In genomic region chr10:100168313-100168643, GRCh38 we compare ENCODE assay signal across 16 cellular contexts. TPM values are rescaled to one million over a fixed set of nuclear protein-coding genes. Genes with fewer than 3 reads are reported as not detected.
A peak's percentile ranks its signal among the peaks of the same experiment; 100 is the strongest.
DNase-seq lines count a peak whose midpoint lies in the region; ATAC-seq and TF ChIP-seq lines count a peak whose summit lies in the region.
"Had no signal": no experiment of that assay in that cellular context is flagged by ENCODE, and none has a peak within 500 bp of the region (broad histone marks: within the 10 kb centered on the region; RNA-seq: fewer than 3 reads in every experiment).

No MANE protein-coding gene starts in this region.

- no peak overlapping the region for H4K5ac ChIP-seq in H9 (ENCODE audit: insufficient read length, low read depth, low read length)

- no peak overlapping the region for H2AFZ ChIP-seq in H9 (ENCODE audit: low read length)

- no peak overlapping the region for H2BK20ac ChIP-seq in H9 (ENCODE audit: low read depth, low read length, poor library complexity, severe bottlenecking)

- no peak overlapping the region for H4K8ac ChIP-seq in H9 (replicated peaks; ENCODE audit: insufficient read length, low read depth, low read length)

- H3K4ac ChIP-seq in H9 (ENCODE audit: low read depth, low read length): no peak overlapping the region

- POLR2A ChIA-PET in activated CD8-positive, alpha-beta T cell treated with anti-CD3 and anti-CD28 coated beads, Interleukin-2, amount 10 ng/mL, durations not matched to agents 7 days and 5 days (lab: Charles Lee): interaction anchor here (0.6 kb wide), 1 partner anchor 436 kb away, joined by 3 read pairs; the partner anchor contains the start of genes COX15 and CUTC

- H3K4me3 ChIP-seq in mucosa of rectum (ENCODE audit: low read length in 2 of 2) (no peak overlapping the region), transverse colon (peak overlapping the region in 1 of 4 donors; percentile 17), sigmoid colon (no peak overlapping the region)
- H3K4me3 ChIP-seq: HAP-1 had no signal

- TF ChIP-seq CTCF in transverse colon (IDR thresholded peaks at IDR 0.05) (no peak), H9 (conservative IDR thresholded peaks at IDR 0.05) (no peak), sigmoid colon (IDR thresholded peaks at IDR 0.05) (no peak)

- H3K27me3 ChIP-seq in mucosa of rectum (ENCODE audit: control insufficient read depth in 2 of 2, insufficient read depth in 2 of 2, low read length in 2 of 2) (no peaks in the 10 kb centered on the region), transverse colon (no peaks in the 10 kb centered on the region), H9 (ENCODE audit: insufficient read depth, low read length) (no peaks in the 10 kb centered on the region), sigmoid colon (no peaks in the 10 kb centered on the region)

- no peak overlapping the region for H4K91ac ChIP-seq in H9 (ENCODE audit: insufficient read length, low read depth, low read length)

- TF ChIP-seq EP300 in transverse colon (IDR thresholded peaks at IDR 0.05; ENCODE audit: low read depth): no peak
- TF ChIP-seq EP300 in sigmoid colon (IDR thresholded peaks at IDR 0.05): no peak

- H3K79me2 ChIP-seq in H9 (ENCODE audit: insufficient read depth, low read length): no peaks in the 10 kb centered on the region

- no peak overlapping the region for H2BK120ac ChIP-seq in H9 (ENCODE audit: low read depth, low read length, poor library complexity, severe bottlenecking)

- peak; percentile 22 for ATAC-seq in activated CD8-positive, alpha-beta T cell treated with anti-CD3 and anti-CD28 coated beads, Interleukin-2, amount 10 ng/mL, durations not matched to agents 7 days and 5 days

- H3K56ac ChIP-seq in H9 (ENCODE audit: insufficient read length, low read depth, low read length): no peak overlapping the region

- CTCF ChIA-PET in activated naive CD4-positive, alpha-beta T cell treated with anti-CD3 and anti-CD28 coated beads, Interleukin-2, amount 10 ng/mL, durations not matched to agents 7 days and 5 days (lab: Charles Lee): no interaction called here
- CTCF ChIA-PET in activated CD8-positive, alpha-beta T cell treated with anti-CD3 and anti-CD28 coated beads, Interleukin-2, amount 10 ng/mL, durations not matched to agents 7 days and 5 days (lab: Charles Lee): interaction anchor here (1.1 kb wide), 1 partner anchor 11 kb away, joined by 3 read pairs; no protein-coding TSS in a partner anchor

- no peak overlapping the region for H3K23ac ChIP-seq in H9 (ENCODE audit: insufficient read length, low read depth, low read length)

- H3K27ac Mint-ChIP-seq in activated naive CD4-positive, alpha-beta T cell treated with anti-CD3 and anti-CD28 coated beads, Interleukin-2, amount 10 ng/mL, durations not matched to agents 7 days and 5 days: peak overlapping the region; percentile 87
- peak overlapping the region; percentile 89 for H3K27ac Mint-ChIP-seq in activated CD8-positive, alpha-beta T cell treated with anti-CD3 and anti-CD28 coated beads, Interleukin-2, amount 10 ng/mL, durations not matched to agents 7 days and 5 days
- H3K27ac Mint-ChIP-seq in H9: no peak overlapping the region

- intact Hi-C loops in transverse colon (cut with DNase I; ENCODE audit: low total_unique reads): no loop called here
- intact Hi-C loops in sigmoid colon (cut with DNase I): no loop called here

- no peak for TF ChIP-seq POLR2A in transverse colon (IDR thresholded peaks at IDR 0.05)
- TF ChIP-seq POLR2A in sigmoid colon (IDR thresholded peaks at IDR 0.05): no peak

- in situ Hi-C loops in transverse colon (cut with MboI; ENCODE audit: low pct_ligation_motif_present in 1 of 4, low pct_unique_long_range_greater_than_20kb in 1 of 4, low sequenced_read_pairs in 3 of 4): no loop called here

- no peak overlapping the region for H3K18ac ChIP-seq in H9 (ENCODE audit: insufficient read length, low read depth, low read length)

- peaks cover 0 to 20% of the 10 kb centered on the region in 2 donors for H3K4me1 ChIP-seq in mucosa of rectum (ENCODE audit: control insufficient read depth in 2 of 2, insufficient read depth in 2 of 2, low read length in 2 of 2)
- H3K4me1 ChIP-seq in transverse colon: peaks cover 0 to 41% (median 14%) of the 10 kb centered on the region in 4 donors
- no peaks in the 10 kb centered on the region for H3K4me1 ChIP-seq in H9 (ENCODE audit: insufficient read depth, low read length)
- H3K4me1 ChIP-seq in sigmoid colon: no peaks in the 10 kb centered on the region
- H3K4me1 ChIP-seq: HAP-1 had no signal

- peaks cover 34% of the 10 kb centered on the region for H3K4me1 Mint-ChIP-seq in activated naive CD4-positive, alpha-beta T cell treated with anti-CD3 and anti-CD28 coated beads, Interleukin-2, amount 10 ng/mL, durations not matched to agents 7 days and 5 days
- peaks cover 33% of the 10 kb centered on the region for H3K4me1 Mint-ChIP-seq in activated CD8-positive, alpha-beta T cell treated with anti-CD3 and anti-CD28 coated beads, Interleukin-2, amount 10 ng/mL, durations not matched to agents 7 days and 5 days (ENCODE audit: low read depth)
- no peaks in the 10 kb centered on the region for H3K4me1 Mint-ChIP-seq in H9
- H3K4me1 Mint-ChIP-seq: brain had no signal

- no peak for DNase-seq in activated naive CD4-positive, alpha-beta T cell treated with anti-CD3 and anti-CD28 coated beads, Interleukin-2, amount 10 ng/mL, durations not matched to agents 7 days and 5 days
- no peak for DNase-seq in activated naive CD4-positive, alpha-beta T cell treated with anti-CD3 and anti-CD28 coated beads, Interleukin-2, amount 50 U/mL, for 16 hours
- no peak for DNase-seq in activated CD8-positive, alpha-beta T cell treated with anti-CD3 and anti-CD28 coated beads, Interleukin-2, amount 10 ng/mL, durations not matched to agents 7 days and 5 days
- DNase-seq in transverse colon (no peak), H9 (no peak), NCI-H146 treated with DMSO at 0.1 percent for 48 hours (lab: John Stamatoyannopoulos, UW; ENCODE audit: unreplicated experiment) (no peak), sigmoid colon (no peak)
- DNase-seq: activated CD4-positive, CD25-positive, alpha-beta regulatory T cell treated with anti-CD3 and anti-CD28 coated beads, Interleukin-2, amount 50 U/mL, for 72 hours; activated effector memory CD4-positive, alpha-beta T cell treated with Interleukin-2 at 50 U/mL for 16 hours; GDM1; MV-4-11; stimulated activated naive CD4-positive, alpha-beta T cell; SW 1271 had no signal

- H2BK15ac ChIP-seq in H9 (ENCODE audit: low read depth, low read length): no peak overlapping the region

- WGBS in transverse colon (ENCODE audit: low coverage in 1 of 2), 2 donors: 60 to 88% methylated on average over 1 of the region's 1 CpG
- no CpG with 5 or more reads among the region's 1 CpG for WGBS in H9 (ENCODE audit: extremely low coverage, insufficient read length, low lambda C conversion rate)
- 70 to 73% methylated on average over 1 of the region's 1 CpG for WGBS in sigmoid colon, 2 donors

- H3K9ac ChIP-seq in mucosa of rectum (ENCODE audit: low read depth in 1 of 2, low read length in 2 of 2): peak overlapping the region in 1 of 2 donors; percentile 37
- no peak overlapping the region for H3K9ac ChIP-seq in H9 (ENCODE audit: extremely low read depth, insufficient read length, low read length)

- no peaks in the 10 kb centered on the region for H4K20me1 ChIP-seq in H9 (ENCODE audit: control insufficient read depth, insufficient read depth, insufficient read length)

- H3K4me2 ChIP-seq in H9 (ENCODE audit: insufficient read depth, insufficient read length, low read length): no peak overlapping the region

- H2AK5ac ChIP-seq in H9 (ENCODE audit: insufficient read length, low read length): no peak overlapping the region

- no peaks in the 10 kb centered on the region for H3K27me3 Mint-ChIP-seq in activated naive CD4-positive, alpha-beta T cell treated with anti-CD3 and anti-CD28 coated beads, Interleukin-2, amount 10 ng/mL, durations not matched to agents 7 days and 5 days
- no peaks in the 10 kb centered on the region for H3K27me3 Mint-ChIP-seq in activated CD8-positive, alpha-beta T cell treated with anti-CD3 and anti-CD28 coated beads, Interleukin-2, amount 10 ng/mL, durations not matched to agents 7 days and 5 days (ENCODE audit: low read depth)
- H3K27me3 Mint-ChIP-seq in H9 (ENCODE audit: low read depth): no peaks in the 10 kb centered on the region
- H3K27me3 Mint-ChIP-seq: brain had no signal

- no peak overlapping the region for H2BK12ac ChIP-seq in H9 (ENCODE audit: insufficient read length, low read depth, low read length)

- no peak overlapping the region for H2BK5ac ChIP-seq in H9 (ENCODE audit: insufficient read length, low read length)

- no peak overlapping the region for H3T11ph ChIP-seq in H9 (ENCODE audit: low read length)

- H3K36me3 ChIP-seq in mucosa of rectum (ENCODE audit: control insufficient read depth in 2 of 2, insufficient read depth in 2 of 2, low read length in 2 of 2) (peaks cover 24 to 25% of the 10 kb centered on the region in 2 donors), transverse colon (peaks cover 0 to 10% (median 1%) of the 10 kb centered on the region in 4 donors), sigmoid colon (peaks cover under 1 to 34% (median 12%) of the 10 kb centered on the region in 4 donors)

- no peaks in the 10 kb centered on the region for H3K9me3 Mint-ChIP-seq in activated naive CD4-positive, alpha-beta T cell treated with anti-CD3 and anti-CD28 coated beads, Interleukin-2, amount 10 ng/mL, durations not matched to agents 7 days and 5 days
- no peaks in the 10 kb centered on the region for H3K9me3 Mint-ChIP-seq in activated CD8-positive, alpha-beta T cell treated with anti-CD3 and anti-CD28 coated beads, Interleukin-2, amount 10 ng/mL, durations not matched to agents 7 days and 5 days (ENCODE audit: insufficient read depth)
- H3K9me3 Mint-ChIP-seq in H9: no peaks in the 10 kb centered on the region

- no peaks in the 10 kb centered on the region for H3K79me1 ChIP-seq in H9 (ENCODE audit: insufficient read depth, low read depth, low read length, poor library complexity, severe bottlenecking)

- H3K27ac ChIP-seq in mucosa of rectum (ENCODE audit: low read depth in 2 of 2, low read length in 2 of 2) (peak overlapping the region; percentile 45 to 72), transverse colon (peak overlapping the region; percentile 40 to 65 (median 62)), H9 (ENCODE audit: insufficient read length, low read depth, low read length) (no peak overlapping the region), sigmoid colon (peak overlapping the region in 1 of 4 donors; percentile 29)

- peaks cover 49% of the 10 kb centered on the region for H3K36me3 Mint-ChIP-seq in activated naive CD4-positive, alpha-beta T cell treated with anti-CD3 and anti-CD28 coated beads, Interleukin-2, amount 10 ng/mL, durations not matched to agents 7 days and 5 days
- H3K36me3 Mint-ChIP-seq in activated CD8-positive, alpha-beta T cell treated with anti-CD3 and anti-CD28 coated beads, Interleukin-2, amount 10 ng/mL, durations not matched to agents 7 days and 5 days (ENCODE audit: low read depth): peaks cover 49% of the 10 kb centered on the region
- H3K36me3 Mint-ChIP-seq in H9 (ENCODE audit: insufficient read depth in 1 of 3, low read depth in 3 of 3): peaks cover 5 to 19% (median 17%) of the 10 kb centered on the region in 3 experiments; a peak in 6 of 7 replicates

- no peak overlapping the region for H3K14ac ChIP-seq in H9 (ENCODE audit: insufficient read depth, low read length)

- H3K9me3 ChIP-seq in mucosa of rectum (ENCODE audit: control insufficient read depth in 2 of 2, low read length in 2 of 2) (no peaks in the 10 kb centered on the region), transverse colon (no peaks in the 10 kb centered on the region), H9 (ENCODE audit: control insufficient read depth, low read depth, low read length) (no peaks in the 10 kb centered on the region), sigmoid colon (no peaks in the 10 kb centered on the region)
- H3K9me3 ChIP-seq: HAP-1 had no signal

- H3K23me2 ChIP-seq in H9 (ENCODE audit: insufficient read length, low read depth, low read length, poor library complexity, severe bottlenecking): no peaks in the 10 kb centered on the region

- peak overlapping the region; percentile 67 for H3K4me3 Mint-ChIP-seq in activated naive CD4-positive, alpha-beta T cell treated with anti-CD3 and anti-CD28 coated beads, Interleukin-2, amount 10 ng/mL, durations not matched to agents 7 days and 5 days
- peak overlapping the region; percentile 76 for H3K4me3 Mint-ChIP-seq in activated CD8-positive, alpha-beta T cell treated with anti-CD3 and anti-CD28 coated beads, Interleukin-2, amount 10 ng/mL, durations not matched to agents 7 days and 5 days
- H3K4me3 Mint-ChIP-seq in H9: no peak overlapping the region
- H3K4me3 Mint-ChIP-seq: brain had no signal

RNA-seq across cellular contexts. Expression of gene ERLIN1, which starts 17.6 kb away (rescaled TPM):
- 10 to 100 TPM; 14.9 to 17.0 TPM for total RNA-seq in activated CD8-positive, alpha-beta T cell treated with anti-CD3 and anti-CD28 coated beads, Interleukin-2, amount 10 ng/mL, durations not matched to agents 7 days and 5 days
- total RNA-seq in transverse colon (10 to 100 TPM; 21.7 to 41.0 (median 39.6) TPM), H9 (2021) (33.0 and 33.5 TPM in 2 replicates), sigmoid colon (10 to 100 TPM in 2 of 4 donors, 1 to 10 TPM in 2; 7.9 to 11.9 (median 9.7) TPM)
- polyA plus RNA-seq in sigmoid colon: 10 to 100 TPM in 2 of 3 donors, 1 to 10 TPM in 1; 7.4 to 28.4 (median 11.4) TPM

Comparison
In these comparisons a context has a peak if more than half of its experiments do, and no peak if none do; other contexts are left out.
1. H3K27ac Mint-ChIP-seq: peak in activated naive CD4-positive, alpha-beta T cell treated with anti-CD3 and anti-CD28 coated beads, Interleukin-2, amount 10 ng/mL, durations not matched to agents 7 days and 5 days (single experiment) and activated CD8-positive, alpha-beta T cell treated with anti-CD3 and anti-CD28 coated beads, Interleukin-2, amount 10 ng/mL, durations not matched to agents 7 days and 5 days (single experiment); none in H9 (0 of 3).
2. H3K4me3 Mint-ChIP-seq: peak in activated naive CD4-positive, alpha-beta T cell treated with anti-CD3 and anti-CD28 coated beads, Interleukin-2, amount 10 ng/mL, durations not matched to agents 7 days and 5 days (single experiment) and activated CD8-positive, alpha-beta T cell treated with anti-CD3 and anti-CD28 coated beads, Interleukin-2, amount 10 ng/mL, durations not matched to agents 7 days and 5 days (single experiment); none in H9 (0 of 2).